Comparison of ENCODE assay signal across 15 cellular contexts in genomic region chr3:102570551-102570950, GRCh38.
DNase-seq lines count a peak whose midpoint lies in the region; ATAC-seq and TF ChIP-seq lines count a peak whose summit lies in the region.
"Had no signal": no experiment of that assay in that cellular context is flagged by ENCODE, and none has a peak within 500 bp of the region (broad histone marks: within the 10 kb centered on the region; RNA-seq: fewer than 3 reads in every experiment).

No MANE protein-coding gene starts in this region.

- no peak overlapping the region for H3K27ac ChIP-seq in A673 (ENCODE audit: low read depth, low read length, poor library complexity, severe bottlenecking)
- H3K27ac ChIP-seq: BLaER1 treated with 17β-estradiol and CSF1 and Interleukin-3, amounts not matched to agents 10 nM and 100 nM; C4-2B had no signal

- CTCF ChIA-PET in A673 (lab: Charles Lee) = no interaction called here

- H3K4me1 ChIP-seq in A673 (ENCODE audit: insufficient read depth, low read length, poor library complexity, severe bottlenecking) = no peaks in the 10 kb centered on the region
- H3K4me1 ChIP-seq: BLaER1 treated with 17β-estradiol and CSF1 and Interleukin-3, amounts not matched to agents 10 nM and 100 nM; Caco-2 had no signal

- no peak for ATAC-seq in GM21423 (IDR thresholded peaks at IDR 0.05; ENCODE audit: unreplicated experiment)
- ATAC-seq: CD8-positive, alpha-beta T cell had no signal

- no TSS peak for BruUV-seq in A673 (replicated peaks; lab: Mats Ljungman, UMichigan)

- H3K27me3 ChIP-seq in A673 (replicated peaks; ENCODE audit: insufficient read depth, low read depth, low read length, poor library complexity) = no peaks in the 10 kb centered on the region
- H3K27me3 ChIP-seq: BLaER1 treated with 17β-estradiol and CSF1 and Interleukin-3, amounts not matched to agents 10 nM and 100 nM had no signal

- no peak for TF ChIP-seq CTCF in A673 (conservative IDR thresholded peaks at IDR 0.05; ENCODE audit: low read depth, low read length)

- no peaks in the 10 kb centered on the region for H3K36me3 ChIP-seq in A673 (ENCODE audit: insufficient read depth, low read length, poor library complexity, severe bottlenecking)
- H3K36me3 ChIP-seq: BLaER1 treated with 17β-estradiol and CSF1 and Interleukin-3, amounts not matched to agents 10 nM and 100 nM had no signal

- peak; percentile 19 for DNase-seq in A673 (ENCODE audit: low spot score)
- DNase-seq in NCI-H82 (lab: John Stamatoyannopoulos, UW) = peak; percentile 42
- peak; percentile 2 for DNase-seq in astrocyte of the hippocampus (ENCODE audit: low read depth, low spot score)
- DNase-seq in NAMALWA (ENCODE audit: low spot score) = no peak
- DNase-seq: 8988T; AML-193; Caco-2; Calu3; CD4-positive, alpha-beta T cell; CD8-positive, alpha-beta T cell; DMS79 treated with DMSO at 0.1 percent for 48 hours; GF-D8 had no signal

- no peaks in the 10 kb centered on the region for H3K9me3 ChIP-seq in A673 (ENCODE audit: low read depth, low read length, poor library complexity, severe bottlenecking)
- H3K9me3 ChIP-seq: BLaER1 treated with 17β-estradiol and CSF1 and Interleukin-3, amounts not matched to agents 10 nM and 100 nM; Caco-2 had no signal

- H3K4me3 ChIP-seq in A673 (ENCODE audit: low read depth, low read length, poor library complexity, severe bottlenecking) = no peak overlapping the region
- H3K4me3 ChIP-seq: BLaER1 treated with 17β-estradiol and CSF1 and Interleukin-3, amounts not matched to agents 10 nM and 100 nM had no signal

- intact Hi-C loops in A673 (cut with micrococcal nuclease; ENCODE audit: unreplicated experiment) = no loop called here

- POLR2A ChIA-PET in A673 (lab: Charles Lee; ENCODE audit: low non-redundant PET) = no interaction called here
